ENCODE assay signal across 8 cellular contexts in genomic region chr11:62881579-62882427, GRCh38. TPM values are rescaled to one million over a fixed set of nuclear protein-coding genes. Genes with fewer than 3 reads are reported as not detected.
DNase-seq lines count a peak whose midpoint lies in the region; ATAC-seq and TF ChIP-seq lines count a peak whose summit lies in the region.

No MANE protein-coding gene starts in this region.

- no peak overlapping the region for H2AFZ ChIP-seq in neuron (ENCODE audit: low read depth, low read length)

- no peak for TF ChIP-seq CTCF in fibroblast of the aortic adventitia (IDR thresholded peaks at IDR 0.05; ENCODE audit: insufficient read depth, low read length)

- H3K9me3 ChIP-seq in HUES48 (ENCODE audit: control insufficient read depth, insufficient read depth, low read length) (no peaks in the 10 kb centered on the region), neuron (ENCODE audit: low read length) (no peaks in the 10 kb centered on the region), stomach smooth muscle (ENCODE audit: control insufficient read depth in 2 of 2, low read length in 2 of 2) (no peaks in the 10 kb centered on the region)

- ATAC-seq in GM21423 (IDR thresholded peaks at IDR 0.05; ENCODE audit: unreplicated experiment), result peak; percentile 40

- H3K27me3 ChIP-seq in HUES48 (ENCODE audit: control insufficient read depth, insufficient read depth, low read length), result no peaks in the 10 kb centered on the region
- no peaks in the 10 kb centered on the region for H3K27me3 ChIP-seq in neuron (ENCODE audit: insufficient read depth, low read length)
- H3K27me3 ChIP-seq in stomach smooth muscle (ENCODE audit: control insufficient read depth in 1 of 2, insufficient read depth in 2 of 2, low read length in 2 of 2), result no peaks in the 10 kb centered on the region

- H3K4me3 ChIP-seq in HUES48 (ENCODE audit: low read depth, low read length) (peak overlapping the region; percentile 75), fibroblast of the aortic adventitia (ENCODE audit: low read depth, low read length) (peak overlapping the region; percentile 99), neuron (ENCODE audit: low read length) (peak overlapping the region; percentile 75), stomach smooth muscle (ENCODE audit: low read length in 2 of 2) (peak overlapping the region; percentile 98 to 100)

- DNase-seq in DMS114 treated with DMSO at 0.1 percent for 48 hours (lab: John Stamatoyannopoulos, UW; ENCODE audit: unreplicated experiment), result peak; percentile 52
- peak; percentile 96 for DNase-seq in RPMI7951 (ENCODE audit: low read depth)
- peak; percentile 93 for DNase-seq in activated T-helper 9 cell treated with anti-CD3 and anti-CD28 coated beads, Interleukin-2, amount 50 U/mL, for 16 hours (ENCODE audit: low read depth)
- peak; percentile 98 for DNase-seq in fibroblast of the aortic adventitia (ENCODE audit: low read depth)

- H3K4me1 ChIP-seq in HUES48 (ENCODE audit: control insufficient read depth, insufficient read depth, low read length) (peaks cover 22% of the 10 kb centered on the region), neuron (ENCODE audit: insufficient read depth, low read length) (peaks cover 52% of the 10 kb centered on the region), stomach smooth muscle (ENCODE audit: control insufficient read depth, insufficient read depth, low read length) (peaks cover 41% of the 10 kb centered on the region)

- peak overlapping the region; percentile 98 for H3K9ac ChIP-seq in HUES48 (ENCODE audit: low read depth, low read length)
- peak overlapping the region; percentile 99 to 100 for H3K9ac ChIP-seq in stomach smooth muscle (ENCODE audit: low read length in 2 of 2)

- H3K36me3 ChIP-seq in HUES48 (ENCODE audit: control insufficient read depth, insufficient read depth, low read length) (peaks cover 79% of the 10 kb centered on the region), neuron (ENCODE audit: insufficient read depth, low read length) (peaks cover 53% of the 10 kb centered on the region), stomach smooth muscle (ENCODE audit: control insufficient read depth in 2 of 2, insufficient read depth in 2 of 2, low read length in 2 of 2) (peaks cover 39% of the 10 kb centered on the region in 2 donors)

- H3K27ac ChIP-seq in HUES48 (ENCODE audit: low read depth, low read length) (peak overlapping the region; percentile 99), stomach smooth muscle (ENCODE audit: low read length) (peak overlapping the region; percentile 98)

RNA-seq across cellular contexts. Expression of gene SLC3A2, which starts 1.1 kb away (rescaled TPM):
- 85.2 and 94.7 TPM in 2 replicates for total RNA-seq in RPMI7951 (2014; rRNA removed; shearing (Covaris generic))
- 174 and 179 TPM in 2 replicates for total RNA-seq in fibroblast of the aortic adventitia (ENCODE audit: low replicate concordance)

RNA-seq across cellular contexts. Expression of gene CHRM1, which starts 39.4 kb away (rescaled TPM):
- not detected in 2 replicates for total RNA-seq in RPMI7951 (2014; rRNA removed; shearing (Covaris generic))
- total RNA-seq in fibroblast of the aortic adventitia (ENCODE audit: low replicate concordance), result not detected in 2 replicates

RNA-seq across cellular contexts. Expression of gene WDR74, which starts 42.4 kb away (rescaled TPM):
- total RNA-seq in RPMI7951 (2014; rRNA removed; shearing (Covaris generic)), result 61.3 and 80.4 TPM in 2 replicates
- 29.5 and 29.8 TPM in 2 replicates for total RNA-seq in fibroblast of the aortic adventitia (ENCODE audit: low replicate concordance)

RNA-seq across cellular contexts. Expression of gene TEX54, which starts 49.2 kb away (rescaled TPM):
- not detected in 2 replicates for total RNA-seq in RPMI7951 (2014; rRNA removed; shearing (Covaris generic))
- 0.54 TPM in 1 of 2 replicates, not detected in the other for total RNA-seq in fibroblast of the aortic adventitia (ENCODE audit: low replicate concordance)

RNA-seq across cellular contexts. Expression of gene STX5, which starts 50.0 kb away (rescaled TPM):
- total RNA-seq in RPMI7951 (2014; rRNA removed; shearing (Covaris generic)), result 40.7 and 43.1 TPM in 2 replicates
- 20.4 and 42.8 TPM in 2 replicates for total RNA-seq in fibroblast of the aortic adventitia (ENCODE audit: low replicate concordance)

Comparison
In these comparisons a context has a peak if more than half of its experiments do, and no peak if none do; other contexts are left out.
1. Peak in every context shown above with its lines: DNase-seq, ATAC-seq, H3K4me3 ChIP-seq and H3K27ac ChIP-seq.